8 cellular contexts compared by ENCODE assay signal in genomic region chr9:134738869-134739659, GRCh38.
DNase-seq lines count a peak whose midpoint lies in the region; ATAC-seq and TF ChIP-seq lines count a peak whose summit lies in the region.

No MANE protein-coding gene starts in this region.

- H3K4me1 Mint-ChIP-seq in CD8-positive, alpha-beta memory T cell = no peaks in the 10 kb centered on the region
- H3K4me1 Mint-ChIP-seq in brain = peaks cover 49% of the 10 kb centered on the region

- no peak overlapping the region for H3K27ac ChIP-seq in CD8-positive, alpha-beta memory T cell (ENCODE audit: low read depth, low read length)

- POLR2A ChIA-PET in CD8-positive, alpha-beta memory T cell (lab: Charles Lee) = no interaction called here

- H3K4me1 ChIP-seq in CD8-positive, alpha-beta memory T cell (ENCODE audit: insufficient read depth, low read length) = no peaks in the 10 kb centered on the region

- no peaks in the 10 kb centered on the region for H3K36me3 Mint-ChIP-seq in CD8-positive, alpha-beta memory T cell
- H3K36me3 Mint-ChIP-seq in brain = no peaks in the 10 kb centered on the region

- no peaks in the 10 kb centered on the region for H3K9me3 ChIP-seq in CD8-positive, alpha-beta memory T cell (ENCODE audit: low read length)

- H3K36me3 ChIP-seq in CD8-positive, alpha-beta memory T cell (ENCODE audit: insufficient read depth, low read length) = no peaks in the 10 kb centered on the region

- CTCF ChIA-PET in CD8-positive, alpha-beta memory T cell (lab: Charles Lee) = no interaction called here

- DNase-seq in CD8-positive, alpha-beta memory T cell = peak in 4 of 5 donors; percentile 4 to 10 (median 6)
- DNase-seq in HFF-Myc (ENCODE audit: extremely low read depth, low read depth) (peak; percentile 14), islet precursor cell (peak; percentile 81), NCI-H774 (lab: John Stamatoyannopoulos, UW) (no peak)
- peak; percentile 45 to 62 for DNase-seq in stimulated activated CD4-positive, alpha-beta T cell treated with anti-CD3 and anti-CD28 coated beads, Interleukin-2, amount 100 ng/mL, for 24 hours

- TF ChIP-seq CTCF in HFF-Myc (IDR thresholded peaks at IDR 0.05; ENCODE audit: low read depth, low read length, missing control alignments) (peak; percentile 92), brain (conservative IDR thresholded peaks at IDR 0.05) (peak; percentile 92 to 97)

- no peaks in the 10 kb centered on the region for H3K9me3 Mint-ChIP-seq in CD8-positive, alpha-beta memory T cell
- no peaks in the 10 kb centered on the region for H3K9me3 Mint-ChIP-seq in brain

- H3K27ac Mint-ChIP-seq in CD8-positive, alpha-beta memory T cell = no peak overlapping the region
- H3K27ac Mint-ChIP-seq in brain = peak overlapping the region; percentile 7 to 85 (median 57)

- no peak overlapping the region for H3K4me3 ChIP-seq in CD8-positive, alpha-beta memory T cell (ENCODE audit: low read length)
- H3K4me3 ChIP-seq in HFF-Myc (replicated peaks; ENCODE audit: low read depth, low read length) = no peak overlapping the region

- H3K27me3 Mint-ChIP-seq in CD8-positive, alpha-beta memory T cell = peaks cover 2 to 11% of the 10 kb centered on the region in 2 donors
- H3K27me3 Mint-ChIP-seq in brain = peaks cover 11% of the 10 kb centered on the region

- ATAC-seq in SK-N-SH treated with all-trans-retinoic acid at 6 μM for 48 hours = peak; percentile 75
- no peak for ATAC-seq in GM19328 (IDR thresholded peaks at IDR 0.05; ENCODE audit: unreplicated experiment)

- peaks cover 5% of the 10 kb centered on the region for H3K27me3 ChIP-seq in CD8-positive, alpha-beta memory T cell (ENCODE audit: insufficient read depth, low read length, poor library complexity, severe bottlenecking)

- H3K4me3 Mint-ChIP-seq in CD8-positive, alpha-beta memory T cell = no peak overlapping the region
- no peak overlapping the region for H3K4me3 Mint-ChIP-seq in brain

TF ChIP-seq in SK-N-SH treated with all-trans-retinoic acid at 6 μM for 48 hours, 23 proteins besides CTCF, POLR2A, EP300 and RAD21:
- TF ChIP-seq RARB (CRISPR knock-in tag; IDR thresholded peaks at IDR 0.05) (no peak), POU6F1 (CRISPR knock-in tag; IDR thresholded peaks at IDR 0.05; ENCODE audit: borderline replicate concordance, low read depth) (no peak), ISL1 (CRISPR knock-in tag; IDR thresholded peaks at IDR 0.05) (no peak), CREB5 (CRISPR knock-in tag; IDR thresholded peaks at IDR 0.05; ENCODE audit: low read depth) (no peak), CSRNP3 (CRISPR knock-in tag; IDR thresholded peaks at IDR 0.05) (no peak)

Comparison
In these comparisons a context has a peak if more than half of its experiments do, and no peak if none do; other contexts are left out.
1. H3K27ac Mint-ChIP-seq: peak in brain (5 of 5); none in CD8-positive, alpha-beta memory T cell (0 of 8).